In the genomic region with DNA sequence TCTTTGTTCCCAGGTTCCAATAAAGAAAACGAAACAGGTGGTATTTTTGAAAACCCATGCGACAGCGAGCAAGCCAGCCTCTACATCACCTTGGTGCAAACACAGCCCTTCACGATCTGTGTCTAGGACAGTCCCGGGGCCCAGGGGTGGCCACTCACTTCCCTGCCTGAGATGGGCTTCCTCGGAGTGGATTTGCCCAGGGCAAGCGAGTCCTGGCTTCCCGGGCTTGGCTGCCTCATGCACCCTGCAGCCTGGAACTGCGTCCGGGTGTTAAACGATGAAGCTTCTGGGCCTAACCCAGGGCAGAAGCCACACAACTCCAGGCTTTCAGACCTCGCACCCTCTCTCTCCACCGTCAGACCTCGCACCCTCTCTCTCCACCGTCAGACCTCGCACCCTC, we compare ENCODE assay signal across 1 cellular context.
TF ChIP-seq lines count a peak whose summit lies in the region.

No MANE protein-coding gene starts in this region.

TF ChIP-seq in GM23338, 12 proteins besides CTCF, POLR2A, EP300 and RAD21 (continued from another document):
- TF ChIP-seq, protein P1, sequence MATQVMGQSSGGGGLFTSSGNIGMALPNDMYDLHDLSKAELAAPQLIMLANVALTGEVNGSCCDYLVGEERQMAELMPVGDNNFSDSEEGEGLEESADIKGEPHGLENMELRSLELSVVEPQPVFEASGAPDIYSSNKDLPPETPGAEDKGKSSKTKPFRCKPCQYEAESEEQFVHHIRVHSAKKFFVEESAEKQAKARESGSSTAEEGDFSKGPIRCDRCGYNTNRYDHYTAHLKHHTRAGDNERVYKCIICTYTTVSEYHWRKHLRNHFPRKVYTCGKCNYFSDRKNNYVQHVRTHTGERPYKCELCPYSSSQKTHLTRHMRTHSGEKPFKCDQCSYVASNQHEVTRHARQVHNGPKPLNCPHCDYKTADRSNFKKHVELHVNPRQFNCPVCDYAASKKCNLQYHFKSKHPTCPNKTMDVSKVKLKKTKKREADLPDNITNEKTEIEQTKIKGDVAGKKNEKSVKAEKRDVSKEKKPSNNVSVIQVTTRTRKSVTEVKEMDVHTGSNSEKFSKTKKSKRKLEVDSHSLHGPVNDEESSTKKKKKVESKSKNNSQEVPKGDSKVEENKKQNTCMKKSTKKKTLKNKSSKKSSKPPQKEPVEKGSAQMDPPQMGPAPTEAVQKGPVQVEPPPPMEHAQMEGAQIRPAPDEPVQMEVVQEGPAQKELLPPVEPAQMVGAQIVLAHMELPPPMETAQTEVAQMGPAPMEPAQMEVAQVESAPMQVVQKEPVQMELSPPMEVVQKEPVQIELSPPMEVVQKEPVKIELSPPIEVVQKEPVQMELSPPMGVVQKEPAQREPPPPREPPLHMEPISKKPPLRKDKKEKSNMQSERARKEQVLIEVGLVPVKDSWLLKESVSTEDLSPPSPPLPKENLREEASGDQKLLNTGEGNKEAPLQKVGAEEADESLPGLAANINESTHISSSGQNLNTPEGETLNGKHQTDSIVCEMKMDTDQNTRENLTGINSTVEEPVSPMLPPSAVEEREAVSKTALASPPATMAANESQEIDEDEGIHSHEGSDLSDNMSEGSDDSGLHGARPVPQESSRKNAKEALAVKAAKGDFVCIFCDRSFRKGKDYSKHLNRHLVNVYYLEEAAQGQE (IDR thresholded peaks at IDR 0.05; ENCODE audit: unreplicated experiment), result no peak
- no peak for TF ChIP-seq CREB1 (CRISPR knock-in tag; IDR thresholded peaks at IDR 0.05; ENCODE audit: low read depth)
- no peak for TF ChIP-seq POLR2AphosphoS5 (IDR thresholded peaks at IDR 0.05; ENCODE audit: low read depth)
- no peak for TF ChIP-seq ETS1 (IDR thresholded peaks at IDR 0.05)
- TF ChIP-seq EZH2 (IDR thresholded peaks at IDR 0.05; ENCODE audit: low read depth, unreplicated experiment), result no peak
- TF ChIP-seq NANOG (IDR thresholded peaks at IDR 0.05; ENCODE audit: borderline replicate concordance), result no peak
